ENCODE assay signal across 34 cellular contexts in genomic region chr7:111593343-111593742, GRCh38.
"Had no signal": no experiment of that assay in that cellular context is flagged by ENCODE, and none has a peak within 500 bp of the region (broad histone marks: within the 10 kb centered on the region; RNA-seq: fewer than 3 reads in every experiment).

No MANE protein-coding gene starts in this region.

- H3K4me3 ChIP-seq: coronary artery, dorsolateral prefrontal cortex, esophagus muscularis mucosa, gastrocnemius medialis, heart left ventricle had no signal

- DNase-seq: activated CD4-positive, alpha-beta memory T cell treated with anti-CD3 and anti-CD28 coated beads, Interleukin-2, amount 10 ng/mL, durations not matched to agents 7 days and 5 days; activated CD4-positive, alpha-beta T cell treated with anti-CD3 and anti-CD28 coated beads for 4 hours; activated CD4-positive, alpha-beta T cell treated with anti-CD3 and anti-CD28 coated beads, Interleukin-2, amount 10 ng/mL, durations not matched to agents 7 days and 5 days; activated CD4-positive, alpha-beta T cell treated with anti-CD3 and anti-CD28 coated beads, Interleukin-2, amount 50 U/mL, for 4 hours; activated CD4-positive, CD25-positive, alpha-beta regulatory T cell; activated CD4-positive, CD25-positive, alpha-beta regulatory T cell treated with anti-CD3 and anti-CD28 coated beads, Interleukin-2, amount 50 U/mL, for 72 hours; activated CD8-positive, alpha-beta memory T cell treated with anti-CD3 and anti-CD28 coated beads, Interleukin-2, amount 50 U/mL, for 48 hours; activated gamma-delta T cell; activated naive CD4-positive, alpha-beta T cell; activated naive CD4-positive, alpha-beta T cell treated with anti-CD3 and anti-CD28 coated beads, Interleukin-2, amount 10 ng/mL, durations not matched to agents 7 days and 5 days; activated naive CD8-positive, alpha-beta T cell treated with anti-CD3 and anti-CD28 coated beads, Interleukin-2, amount 10 ng/mL, durations not matched to agents 7 days and 5 days; activated T-cell treated with anti-CD3 and anti-CD28 coated beads for 4 hours; activated T-cell treated with anti-CD3 and anti-CD28 coated beads, Interleukin-2, amount 50 U/mL, for 24 hours; activated T-cell treated with anti-CD3 and anti-CD28 coated beads, Interleukin-2, amount 50 U/mL, for 72 hours; brain microvascular endothelial cell; dorsolateral prefrontal cortex; effector memory CD4-positive, alpha-beta T cell; endodermal cell; erythroblast; foreskin keratinocyte; gastrocnemius medialis; glutamatergic neuron; heart left ventricle; T-helper 1 cell; T-helper 17 cell; T1000 had no signal

- H3K9me3 ChIP-seq: esophagus muscularis mucosa, gastrocnemius medialis had no signal

- H3K27me3 Mint-ChIP-seq: activated CD4-positive, alpha-beta memory T cell treated with anti-CD3 and anti-CD28 coated beads, Interleukin-2, amount 10 ng/mL, durations not matched to agents 7 days and 5 days; activated naive CD4-positive, alpha-beta T cell treated with anti-CD3 and anti-CD28 coated beads, Interleukin-2, amount 10 ng/mL, durations not matched to agents 7 days and 5 days; activated naive CD8-positive, alpha-beta T cell treated with anti-CD3 and anti-CD28 coated beads, Interleukin-2, amount 10 ng/mL, durations not matched to agents 7 days and 5 days; dendritic cell treated with granulocyte-macrophage colony-stimulating factor and Interleukin-4, amounts not matched to agents 40 ng/mL and 50 ng/mL, for 4 days; T-helper 17 cell had no signal

- H3K27me3 ChIP-seq: brain microvascular endothelial cell, dorsolateral prefrontal cortex, esophagus muscularis mucosa, gastrocnemius medialis, heart left ventricle had no signal

- H3K9me3 Mint-ChIP-seq: activated CD4-positive, alpha-beta memory T cell treated with anti-CD3 and anti-CD28 coated beads, Interleukin-2, amount 10 ng/mL, durations not matched to agents 7 days and 5 days; activated T-cell treated with anti-CD3 and anti-CD28 coated beads, Interleukin-2, amount 50 U/mL, for 24 hours; central memory CD8-positive, alpha-beta T cell had no signal

- H3K36me3 ChIP-seq: brain microvascular endothelial cell, esophagus muscularis mucosa, gastrocnemius medialis, heart left ventricle had no signal

- H3K36me3 Mint-ChIP-seq: activated naive CD4-positive, alpha-beta T cell treated with anti-CD3 and anti-CD28 coated beads, Interleukin-2, amount 10 ng/mL, durations not matched to agents 7 days and 5 days; activated naive CD8-positive, alpha-beta T cell treated with anti-CD3 and anti-CD28 coated beads, Interleukin-2, amount 10 ng/mL, durations not matched to agents 7 days and 5 days had no signal

- FAIRE-seq: astrocyte, bronchial epithelial cell had no signal

- H3K4me1 ChIP-seq: esophagus muscularis mucosa, foreskin keratinocyte, gastrocnemius medialis, heart left ventricle had no signal

- H3K27ac Mint-ChIP-seq: activated CD4-positive, alpha-beta memory T cell treated with anti-CD3 and anti-CD28 coated beads, Interleukin-2, amount 10 ng/mL, durations not matched to agents 7 days and 5 days; activated CD4-positive, alpha-beta T cell treated with anti-CD3 and anti-CD28 coated beads, Interleukin-2, amount 10 ng/mL, durations not matched to agents 7 days and 5 days; activated naive CD4-positive, alpha-beta T cell treated with anti-CD3 and anti-CD28 coated beads, Interleukin-2, amount 10 ng/mL, durations not matched to agents 7 days and 5 days; activated naive CD4-positive, alpha-beta T cell treated with anti-CD3 and anti-CD28 coated beads, Interleukin-2, amount 50 U/mL, for 72 hours; activated naive CD8-positive, alpha-beta T cell treated with anti-CD3 and anti-CD28 coated beads, Interleukin-2, amount 10 ng/mL, durations not matched to agents 7 days and 5 days; activated T-cell treated with anti-CD3 and anti-CD28 coated beads, Interleukin-2, amount 50 U/mL, for 24 hours; activated T-cell treated with anti-CD3 and anti-CD28 coated beads, Interleukin-2, amount 50 U/mL, for 72 hours; dendritic cell treated with granulocyte-macrophage colony-stimulating factor and Interleukin-4, amounts not matched to agents 40 ng/mL and 50 ng/mL, for 4 days; endodermal cell; T-helper 17 cell; T-helper 2 cell treated with Interferon-gamma antibody and Interleukin-4, amounts not matched to agents 5 μg/mL and 100 μg/mL, for 36 hours had no signal

- H3K4me3 Mint-ChIP-seq: activated CD4-positive, alpha-beta memory T cell treated with anti-CD3 and anti-CD28 coated beads, Interleukin-2, amount 10 ng/mL, durations not matched to agents 7 days and 5 days; activated CD4-positive, alpha-beta T cell treated with anti-CD3 and anti-CD28 coated beads, Interleukin-2, amount 10 ng/mL, durations not matched to agents 7 days and 5 days; activated naive CD4-positive, alpha-beta T cell treated with anti-CD3 and anti-CD28 coated beads, Interleukin-2, amount 10 ng/mL, durations not matched to agents 7 days and 5 days; activated naive CD8-positive, alpha-beta T cell treated with anti-CD3 and anti-CD28 coated beads, Interleukin-2, amount 10 ng/mL, durations not matched to agents 7 days and 5 days; activated T-cell treated with anti-CD3 and anti-CD28 coated beads, Interleukin-2, amount 50 U/mL, for 24 hours; activated T-cell treated with anti-CD3 and anti-CD28 coated beads, Interleukin-2, amount 50 U/mL, for 72 hours; central memory CD8-positive, alpha-beta T cell; dendritic cell treated with granulocyte-macrophage colony-stimulating factor and Interleukin-4, amounts not matched to agents 40 ng/mL and 50 ng/mL, for 4 days; endodermal cell; T-helper 17 cell; T-helper 2 cell treated with Interferon-gamma antibody and Interleukin-4, amounts not matched to agents 5 μg/mL and 100 μg/mL, for 36 hours had no signal

- H3K4me1 Mint-ChIP-seq: activated CD4-positive, alpha-beta T cell treated with anti-CD3 and anti-CD28 coated beads, Interleukin-2, amount 10 ng/mL, durations not matched to agents 7 days and 5 days; activated naive CD4-positive, alpha-beta T cell treated with anti-CD3 and anti-CD28 coated beads, Interleukin-2, amount 10 ng/mL, durations not matched to agents 7 days and 5 days; activated naive CD8-positive, alpha-beta T cell treated with anti-CD3 and anti-CD28 coated beads, Interleukin-2, amount 10 ng/mL, durations not matched to agents 7 days and 5 days; central memory CD8-positive, alpha-beta T cell; endodermal cell; T-helper 17 cell had no signal

- H3K27ac ChIP-seq: brain microvascular endothelial cell, coronary artery, dorsolateral prefrontal cortex, esophagus muscularis mucosa, foreskin keratinocyte, gastrocnemius medialis, heart left ventricle had no signal

- ATAC-seq: activated naive CD4-positive, alpha-beta T cell treated with anti-CD3 and anti-CD28 coated beads, Interleukin-2, amount 50 U/mL, for 72 hours; activated T-cell treated with anti-CD3 and anti-CD28 coated beads, Interleukin-2, amount 50 U/mL, for 72 hours; foreskin keratinocyte; gastrocnemius medialis; heart left ventricle; T-helper 17 cell had no signal
